In the genomic region with DNA sequence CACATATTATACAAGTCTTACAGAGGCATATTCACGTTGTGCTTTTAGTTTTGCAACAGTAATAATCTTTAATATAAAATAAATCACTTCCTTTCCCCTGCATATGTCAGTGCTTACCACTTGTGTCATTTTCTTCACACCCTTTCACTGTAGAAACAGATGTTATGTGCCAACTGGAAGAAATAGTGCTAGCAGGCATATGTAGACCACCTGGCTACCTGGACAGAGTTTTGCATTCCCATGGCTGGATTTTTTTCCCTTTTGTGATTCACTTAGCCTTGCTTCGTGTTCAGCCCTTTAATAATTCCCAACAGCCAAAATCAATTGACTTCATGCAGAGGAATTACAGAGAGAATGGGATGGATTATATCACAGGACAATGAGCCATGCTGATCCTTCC, we compare ENCODE assay signal across 21 cellular contexts.
A peak's percentile ranks its signal among the peaks of the same experiment; 100 is the strongest.
DNase-seq lines count a peak whose midpoint lies in the region; ATAC-seq lines count a peak whose summit lies in the region.
"Had no signal": no experiment of that assay in that cellular context is flagged by ENCODE, and none has a peak within 500 bp of the region (broad histone marks: within the 10 kb centered on the region; RNA-seq: fewer than 3 reads in every experiment).

No MANE protein-coding gene starts in this region.

- ATAC-seq in GM18519 (IDR thresholded peaks at IDR 0.05; ENCODE audit: low FRiP score, unreplicated experiment) = no peak
- no peak for ATAC-seq in activated CD4-positive, alpha-beta T cell treated with anti-CD3 and anti-CD28 coated beads for 36 hours
- ATAC-seq: GM12878 had no signal

- no peaks in the 10 kb centered on the region for H3K27me3 Mint-ChIP-seq in activated CD4-positive, alpha-beta T cell treated with anti-CD3 and anti-CD28 coated beads for 36 hours
- H3K27me3 Mint-ChIP-seq: CD4-positive, alpha-beta T cell; CD8-positive, alpha-beta memory T cell had no signal

- peaks cover 12% of the 10 kb centered on the region for H3K9me3 Mint-ChIP-seq in activated CD4-positive, alpha-beta T cell treated with anti-CD3 and anti-CD28 coated beads for 36 hours (ENCODE audit: low read depth)

- H3K36me3 Mint-ChIP-seq in activated CD4-positive, alpha-beta T cell treated with anti-CD3 and anti-CD28 coated beads for 36 hours (ENCODE audit: low read depth) = no peaks in the 10 kb centered on the region
- H3K36me3 Mint-ChIP-seq: CD14-positive monocyte had no signal

- DNase-seq in DMS 273 (lab: John Stamatoyannopoulos, UW; ENCODE audit: unreplicated experiment) (peak; percentile 52), DMS 273 treated with DMSO at 0.1 percent for 48 hours (lab: John Stamatoyannopoulos, UW) (no peak), NCI-H524 treated with DMSO at 0.1 percent for 48 hours (lab: John Stamatoyannopoulos, UW) (peak; percentile 34), cerebellar cortex (ENCODE audit: low spot score) (peak; percentile 82), superior temporal gyrus (ENCODE audit: extremely low spot score) (peak; percentile 47)
- no peak for DNase-seq in activated effector memory CD4-positive, alpha-beta T cell treated with anti-CD3 and anti-CD28 coated beads, Interleukin-2, amount 50 U/mL, for 16 hours
- no peak for DNase-seq in activated CD4-positive, alpha-beta T cell treated with anti-CD3 and anti-CD28 coated beads for 36 hours
- DNase-seq: ACHN; AML-193; BE2C; CD4-positive, alpha-beta T cell; CD8-positive, alpha-beta memory T cell; DMS153; DND-41; GDM1; GM23248; H7; HCEC 1CT had no signal

- no peaks in the 10 kb centered on the region for H3K4me1 Mint-ChIP-seq in activated CD4-positive, alpha-beta T cell treated with anti-CD3 and anti-CD28 coated beads for 36 hours
- H3K4me1 Mint-ChIP-seq: CD8-positive, alpha-beta memory T cell had no signal

- H3K4me3 Mint-ChIP-seq in activated CD4-positive, alpha-beta T cell treated with anti-CD3 and anti-CD28 coated beads for 36 hours = no peak overlapping the region
- H3K4me3 Mint-ChIP-seq: CD14-positive monocyte; CD4-positive, alpha-beta T cell; CD8-positive, alpha-beta memory T cell had no signal

- H3K27ac Mint-ChIP-seq in activated CD4-positive, alpha-beta T cell treated with anti-CD3 and anti-CD28 coated beads for 36 hours = no peak overlapping the region
- H3K27ac Mint-ChIP-seq: CD14-positive monocyte; CD4-positive, alpha-beta T cell; CD8-positive, alpha-beta memory T cell had no signal

- intact Hi-C loops in activated CD4-positive, alpha-beta T cell treated with anti-CD3 and anti-CD28 coated beads for 36 hours (cut with DNase I, micrococcal nuclease) = no loop called here

- POLR2A ChIA-PET in activated CD4-positive, alpha-beta T cell treated with anti-CD3 and anti-CD28 coated beads for 36 hours (lab: Charles Lee) = no interaction called here

- CTCF ChIA-PET in activated CD4-positive, alpha-beta T cell treated with anti-CD3 and anti-CD28 coated beads for 36 hours (lab: Charles Lee) = no interaction called here

Comparison
In these comparisons a context has a peak if more than half of its experiments do, and no peak if none do; other contexts are left out.
1. DNase-seq: peak in DMS 273 (single experiment), NCI-H524 treated with DMSO at 0.1 percent for 48 hours (single experiment), cerebellar cortex (single experiment) and superior temporal gyrus (single experiment); none in DMS 273 treated with DMSO at 0.1 percent for 48 hours (single experiment), activated effector memory CD4-positive, alpha-beta T cell treated with anti-CD3 and anti-CD28 coated beads, Interleukin-2, amount 50 U/mL, for 16 hours (single experiment) and activated CD4-positive, alpha-beta T cell treated with anti-CD3 and anti-CD28 coated beads for 36 hours (single experiment).